Comparison of ENCODE assay signal across 9 cellular contexts in genomic region chr1:33529957-33530356, GRCh38.
"Had no signal": no experiment of that assay in that cellular context is flagged by ENCODE, and none has a peak within 500 bp of the region (broad histone marks: within the 10 kb centered on the region; RNA-seq: fewer than 3 reads in every experiment).

No MANE protein-coding gene starts in this region.

- H3K27ac ChIP-seq: HL-60, KMS-11 had no signal

- H3K4me2 ChIP-seq: KMS-11 had no signal

- FAIRE-seq: HepG2, HTR-8/SVneo, K562 had no signal

- DNase-seq: IMR-90, KBM-7, KG1 had no signal

- H3K4me1 Mint-ChIP-seq: IgD-negative memory B cell had no signal

- H3K4me3 ChIP-seq: K562 had no signal

- H3K36me3 Mint-ChIP-seq: IgD-negative memory B cell had no signal

- H3K4me3 Mint-ChIP-seq: IgD-negative memory B cell had no signal

- H3K27ac Mint-ChIP-seq: IgD-negative memory B cell had no signal

- H3K9ac ChIP-seq: KMS-11 had no signal
